5 cellular contexts compared by ENCODE assay signal in genomic region chr15:62730825-62731224, GRCh38.
"Had no signal": no experiment of that assay in that cellular context is flagged by ENCODE, and none has a peak within 500 bp of the region (broad histone marks: within the 10 kb centered on the region; RNA-seq: fewer than 3 reads in every experiment).

No MANE protein-coding gene starts in this region.

- H3K27ac Mint-ChIP-seq: IgD-negative memory B cell had no signal

- ATAC-seq: HepG2, K562 had no signal

- DNase-seq: IMR-90 had no signal

- H3K4me1 Mint-ChIP-seq: IgD-negative memory B cell had no signal

- H3K27ac ChIP-seq: HL-60 had no signal

- H3K4me3 ChIP-seq: K562 had no signal

- H3K36me3 Mint-ChIP-seq: IgD-negative memory B cell had no signal
